In the genomic region with DNA sequence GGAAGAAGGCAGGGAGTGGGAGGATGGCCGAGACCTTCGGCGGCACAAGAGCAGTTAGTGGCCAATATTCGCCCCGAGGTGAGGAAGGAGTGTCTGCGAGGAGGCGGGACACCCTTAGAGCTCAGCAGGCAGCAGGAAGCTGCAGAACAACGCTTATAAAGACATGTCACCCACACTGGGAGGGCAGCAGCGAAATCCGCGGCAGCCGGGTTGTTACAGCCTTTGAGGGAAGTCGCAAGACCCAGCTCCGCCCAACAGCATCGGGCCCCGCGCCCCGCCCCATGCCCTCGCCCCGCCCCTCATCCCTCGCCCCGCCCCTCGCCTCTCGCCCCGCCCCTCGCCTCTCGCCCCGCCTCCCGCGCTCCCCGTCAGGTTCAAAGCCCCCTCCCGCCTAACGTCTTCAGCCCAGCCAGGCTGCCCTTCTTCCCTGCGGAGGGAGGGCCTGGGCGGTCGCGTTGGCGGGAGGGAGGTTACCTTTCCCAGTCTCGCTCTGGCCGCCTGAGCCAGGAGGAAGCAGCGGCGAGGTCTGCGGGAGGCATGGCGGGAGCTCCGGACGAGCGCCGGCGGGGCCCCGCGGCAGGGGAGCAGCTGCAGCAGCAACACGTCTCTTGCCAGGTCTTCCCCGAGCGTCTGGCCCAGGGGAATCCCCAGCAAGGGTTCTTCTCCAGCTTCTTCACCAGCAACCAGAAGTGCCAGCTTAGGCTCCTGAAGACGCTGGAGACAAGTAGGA, we compare ENCODE assay signal across 8 cellular contexts. TPM values are rescaled to one million over a fixed set of nuclear protein-coding genes. Genes with fewer than 3 reads are reported as not detected.
DNase-seq lines count a peak whose midpoint lies in the region; ATAC-seq and TF ChIP-seq lines count a peak whose summit lies in the region.

A gene with protein sequence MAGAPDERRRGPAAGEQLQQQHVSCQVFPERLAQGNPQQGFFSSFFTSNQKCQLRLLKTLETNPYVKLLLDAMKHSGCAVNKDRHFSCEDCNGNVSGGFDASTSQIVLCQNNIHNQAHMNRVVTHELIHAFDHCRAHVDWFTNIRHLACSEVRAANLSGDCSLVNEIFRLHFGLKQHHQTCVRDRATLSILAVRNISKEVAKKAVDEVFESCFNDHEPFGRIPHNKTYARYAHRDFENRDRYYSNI (plus strand): TSS at position 403 of the 730 bp plus-strand sequence. CDS start 135 bp downstream, at position 538.

- no peaks in the 10 kb centered on the region for H3K9me3 Mint-ChIP-seq in activated naive CD4-positive, alpha-beta T cell treated with anti-CD3 and anti-CD28 coated beads, Interleukin-2, amount 50 U/mL, for 24 hours

- POLR2A ChIA-PET in GM10248 (lab: Yijun Ruan, JAX) (interaction anchor here (0.6 to 1.2 kb wide), 4 partner anchors 17 to 1185 kb away, joined by 3 to 5 read pairs (median 4); no protein-coding TSS in a partner anchor), SK-N-SH (lab: Yijun Ruan, JAX) (interaction anchor here (1.0 to 1.1 kb wide), 2 partner anchors 97 to 123 kb away, joined by 3 to 4 read pairs; a partner anchor contains a TSS)

- no peaks in the 10 kb centered on the region for H3K9me2 ChIP-seq in SK-N-SH

- no peak for TF ChIP-seq CTCF in GM10248 (IDR thresholded peaks at IDR 0.05; ENCODE audit: control extremely low read depth, extremely low read depth, low read depth, missing control alignments)
- no peak for TF ChIP-seq CTCF in SK-N-SH (IDR thresholded peaks at IDR 0.05)
- no peak for TF ChIP-seq CTCF in omental fat pad (IDR thresholded peaks at IDR 0.05)
- no peak for TF ChIP-seq CTCF in testis (IDR thresholded peaks at IDR 0.05)

- H4K20me1 ChIP-seq in SK-N-SH (ENCODE audit: insufficient read depth): no peaks in the 10 kb centered on the region

- DNase-seq in GM10248 (ENCODE audit: extremely low spot score) (peak; percentile 94), NCI-H1092 (lab: John Stamatoyannopoulos, UW) (peak; percentile 82), SK-N-SH (peak; percentile 96), glomerular visceral epithelial cell (ENCODE audit: extremely low spot score) (peak; percentile 97), omental fat pad (ENCODE audit: low spot score) (peak; percentile 59), testis (peak; percentile 93)

- peak; percentile 84 for ATAC-seq in HG02610 (IDR thresholded peaks at IDR 0.05; ENCODE audit: unreplicated experiment)
- ATAC-seq in omental fat pad (ENCODE audit: low FRiP score): peak; percentile 95

- WGBS in SK-N-SH (ENCODE audit: low lambda C conversion rate): 2% methylated on average over 15 of the region's 55 CpGs
- WGBS in testis, 2 donors: 1 to 2% methylated on average over 25 to 52 of the region's 55 CpGs

- H3K9ac ChIP-seq in SK-N-SH: peak within 1 kb of the TSS; percentile 69

- H3K9me3 ChIP-seq in SK-N-SH (no peaks in the 10 kb centered on the region), testis (no peaks in the 10 kb centered on the region)

- no peaks in the 10 kb centered on the region for H3K79me2 ChIP-seq in SK-N-SH (ENCODE audit: insufficient read depth)

- H3K4me3 Mint-ChIP-seq in activated naive CD4-positive, alpha-beta T cell treated with anti-CD3 and anti-CD28 coated beads, Interleukin-2, amount 50 U/mL, for 24 hours: peak within 1 kb of the TSS; percentile 94

- H3K4me3 ChIP-seq in SK-N-SH (ENCODE audit: low read depth in 2 of 2, low read length in 1 of 2) (peak within 1 kb of the TSS; percentile 63 to 81), testis (peak within 1 kb of the TSS; percentile 73 to 74)

- H3K27me3 Mint-ChIP-seq in activated naive CD4-positive, alpha-beta T cell treated with anti-CD3 and anti-CD28 coated beads, Interleukin-2, amount 50 U/mL, for 24 hours: no peaks in the 10 kb centered on the region

- intact Hi-C loops in testis (cut with DNase I; ENCODE audit: low total_unique reads): no loop called here

- peak within 1 kb of the TSS; percentile 96 for H3K27ac Mint-ChIP-seq in activated naive CD4-positive, alpha-beta T cell treated with anti-CD3 and anti-CD28 coated beads, Interleukin-2, amount 50 U/mL, for 24 hours

- peaks cover 52% of the 10 kb centered on the region for H3K4me1 Mint-ChIP-seq in activated naive CD4-positive, alpha-beta T cell treated with anti-CD3 and anti-CD28 coated beads, Interleukin-2, amount 50 U/mL, for 24 hours

- TF ChIP-seq EP300 in SK-N-SH (IDR thresholded peaks at IDR 0.05; ENCODE audit: borderline replicate concordance in 1 of 2, low read depth in 1 of 2, low read length in 1 of 2): peak in 1 of 2 experiments; percentile 17; a peak in 1 of 4 replicates

- peak within 1 kb of the TSS; percentile 96 for H2AFZ ChIP-seq in SK-N-SH (ENCODE audit: low read depth)

- H3F3A ChIP-seq in SK-N-SH (replicated peaks; ENCODE audit: insufficient read depth): no peaks in the 10 kb centered on the region

- CTCF ChIA-PET in GM10248 (lab: Yijun Ruan, JAX): interaction anchor here (1.7 kb wide), 1 partner anchor 158 kb away, joined by 5 read pairs; a partner anchor contains a TSS
- CTCF ChIA-PET in SK-N-SH (lab: Yijun Ruan, JAX): no interaction called here

- peaks cover 4 to 8% of the 10 kb centered on the region in 2 experiments; a peak in 2 of 4 replicates for H3K4me1 ChIP-seq in SK-N-SH (ENCODE audit: control insufficient read depth in 1 of 2, insufficient read depth in 2 of 2, low read depth in 1 of 2, low read length in 1 of 2)
- H3K4me1 ChIP-seq in testis: peaks cover 10% of the 10 kb centered on the region

- TF ChIP-seq POLR2A in testis (IDR thresholded peaks at IDR 0.05): peak; percentile 79

- H3K36me3 ChIP-seq in SK-N-SH (replicated peaks in 1 of 2; ENCODE audit: control insufficient read depth in 1 of 2, insufficient read depth in 2 of 2, low read length in 1 of 2) (no peaks in the 10 kb centered on the region), testis (ENCODE audit: low read depth, missing control alignments) (no peaks in the 10 kb centered on the region)

- no peaks in the 10 kb centered on the region for H3K36me3 Mint-ChIP-seq in activated naive CD4-positive, alpha-beta T cell treated with anti-CD3 and anti-CD28 coated beads, Interleukin-2, amount 50 U/mL, for 24 hours

- H3K27me3 ChIP-seq in SK-N-SH (ENCODE audit: insufficient read depth): no peaks in the 10 kb centered on the region
- H3K27me3 ChIP-seq in testis: no peaks in the 10 kb centered on the region

- H3K27ac ChIP-seq in SK-N-SH (ENCODE audit: low read depth in 2 of 2, low read length in 1 of 2) (peak within 1 kb of the TSS; percentile 70 to 86), testis (peak within 1 kb of the TSS; percentile 75 to 92)

- peak within 1 kb of the TSS; percentile 91 for H3K4me2 ChIP-seq in SK-N-SH

- no peak for TF ChIP-seq RAD21 in SK-N-SH (IDR thresholded peaks at IDR 0.05; ENCODE audit: low read length)

TF ChIP-seq in SK-N-SH, 30 proteins besides CTCF, POLR2A, EP300 and RAD21 (continues in another document):
- TF ChIP-seq, protein P1, sequence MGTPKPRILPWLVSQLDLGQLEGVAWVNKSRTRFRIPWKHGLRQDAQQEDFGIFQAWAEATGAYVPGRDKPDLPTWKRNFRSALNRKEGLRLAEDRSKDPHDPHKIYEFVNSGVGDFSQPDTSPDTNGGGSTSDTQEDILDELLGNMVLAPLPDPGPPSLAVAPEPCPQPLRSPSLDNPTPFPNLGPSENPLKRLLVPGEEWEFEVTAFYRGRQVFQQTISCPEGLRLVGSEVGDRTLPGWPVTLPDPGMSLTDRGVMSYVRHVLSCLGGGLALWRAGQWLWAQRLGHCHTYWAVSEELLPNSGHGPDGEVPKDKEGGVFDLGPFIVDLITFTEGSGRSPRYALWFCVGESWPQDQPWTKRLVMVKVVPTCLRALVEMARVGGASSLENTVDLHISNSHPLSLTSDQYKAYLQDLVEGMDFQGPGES (IDR thresholded peaks at IDR 0.05; ENCODE audit: low read depth, low read length): no peak
- no peak for TF ChIP-seq SIN3A (IDR thresholded peaks at IDR 0.05; ENCODE audit: borderline replicate concordance, low read depth, low read length)
- no peak for TF ChIP-seq FOXM1 (IDR thresholded peaks at IDR 0.05; ENCODE audit: low read depth)
- TF ChIP-seq, protein P2, sequence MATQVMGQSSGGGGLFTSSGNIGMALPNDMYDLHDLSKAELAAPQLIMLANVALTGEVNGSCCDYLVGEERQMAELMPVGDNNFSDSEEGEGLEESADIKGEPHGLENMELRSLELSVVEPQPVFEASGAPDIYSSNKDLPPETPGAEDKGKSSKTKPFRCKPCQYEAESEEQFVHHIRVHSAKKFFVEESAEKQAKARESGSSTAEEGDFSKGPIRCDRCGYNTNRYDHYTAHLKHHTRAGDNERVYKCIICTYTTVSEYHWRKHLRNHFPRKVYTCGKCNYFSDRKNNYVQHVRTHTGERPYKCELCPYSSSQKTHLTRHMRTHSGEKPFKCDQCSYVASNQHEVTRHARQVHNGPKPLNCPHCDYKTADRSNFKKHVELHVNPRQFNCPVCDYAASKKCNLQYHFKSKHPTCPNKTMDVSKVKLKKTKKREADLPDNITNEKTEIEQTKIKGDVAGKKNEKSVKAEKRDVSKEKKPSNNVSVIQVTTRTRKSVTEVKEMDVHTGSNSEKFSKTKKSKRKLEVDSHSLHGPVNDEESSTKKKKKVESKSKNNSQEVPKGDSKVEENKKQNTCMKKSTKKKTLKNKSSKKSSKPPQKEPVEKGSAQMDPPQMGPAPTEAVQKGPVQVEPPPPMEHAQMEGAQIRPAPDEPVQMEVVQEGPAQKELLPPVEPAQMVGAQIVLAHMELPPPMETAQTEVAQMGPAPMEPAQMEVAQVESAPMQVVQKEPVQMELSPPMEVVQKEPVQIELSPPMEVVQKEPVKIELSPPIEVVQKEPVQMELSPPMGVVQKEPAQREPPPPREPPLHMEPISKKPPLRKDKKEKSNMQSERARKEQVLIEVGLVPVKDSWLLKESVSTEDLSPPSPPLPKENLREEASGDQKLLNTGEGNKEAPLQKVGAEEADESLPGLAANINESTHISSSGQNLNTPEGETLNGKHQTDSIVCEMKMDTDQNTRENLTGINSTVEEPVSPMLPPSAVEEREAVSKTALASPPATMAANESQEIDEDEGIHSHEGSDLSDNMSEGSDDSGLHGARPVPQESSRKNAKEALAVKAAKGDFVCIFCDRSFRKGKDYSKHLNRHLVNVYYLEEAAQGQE (IDR thresholded peaks at IDR 0.05; ENCODE audit: low read depth, low read length): 0 out of 2 replicates have a peak, but pooled peaks have one; percentile 32
- TF ChIP-seq, protein P3, sequence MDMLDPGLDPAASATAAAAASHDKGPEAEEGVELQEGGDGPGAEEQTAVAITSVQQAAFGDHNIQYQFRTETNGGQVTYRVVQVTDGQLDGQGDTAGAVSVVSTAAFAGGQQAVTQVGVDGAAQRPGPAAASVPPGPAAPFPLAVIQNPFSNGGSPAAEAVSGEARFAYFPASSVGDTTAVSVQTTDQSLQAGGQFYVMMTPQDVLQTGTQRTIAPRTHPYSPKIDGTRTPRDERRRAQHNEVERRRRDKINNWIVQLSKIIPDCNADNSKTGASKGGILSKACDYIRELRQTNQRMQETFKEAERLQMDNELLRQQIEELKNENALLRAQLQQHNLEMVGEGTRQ (IDR thresholded peaks at IDR 0.05; ENCODE audit: borderline replicate concordance, low read depth, low read length): no peak

RNA-seq across cellular contexts. Expression of the gene that starts here (rescaled TPM):
- 6.4 and 6.6 TPM in 2 replicates for polyA plus RNA-seq in SK-N-SH (2012; rRNA removed)
- polyA plus RNA-seq in SK-N-SH (2012; cell fraction: cytosol; rRNA removed): 7.0 and 7.2 TPM in 2 replicates
- polyA plus RNA-seq in SK-N-SH (2012; cell fraction: nucleus; rRNA removed): 2.6 and 2.8 TPM in 2 replicates
- total RNA-seq in omental fat pad: 10 to 100 TPM in 2 of 4 donors, 1 to 10 TPM in 2; 3.6 to 18.3 (median 7.9) TPM
- 10 to 100 TPM; 53.1 to 76.6 TPM for total RNA-seq in testis
- polyA plus RNA-seq in testis (ENCODE audit: insufficient read depth, low read depth, low replicate concordance): 102 TPM

Comparison
In these comparisons a context has a peak if more than half of its experiments do, and no peak if none do; other contexts are left out.
1. Peak in every context shown above with its lines: DNase-seq, ATAC-seq, H3K4me3 ChIP-seq and H3K27ac ChIP-seq.
2. RNA of the gene that starts here (polyA plus RNA-seq): 102 TPM in testis (single experiment); 2.6 to 7.2 TPM in SK-N-SH; every median in the first group is over 10 times any median in the second.